1 cellular context compared by ENCODE assay signal in genomic region chr11:60161766-60162165, GRCh38.
TF ChIP-seq lines count a peak whose summit lies in the region.

No MANE protein-coding gene starts in this region.

TF ChIP-seq in GM23338, 12 proteins besides CTCF, POLR2A, EP300 and RAD21 (continued from another document):
- TF ChIP-seq ETS1 (IDR thresholded peaks at IDR 0.05) = no peak
- TF ChIP-seq, protein P1, sequence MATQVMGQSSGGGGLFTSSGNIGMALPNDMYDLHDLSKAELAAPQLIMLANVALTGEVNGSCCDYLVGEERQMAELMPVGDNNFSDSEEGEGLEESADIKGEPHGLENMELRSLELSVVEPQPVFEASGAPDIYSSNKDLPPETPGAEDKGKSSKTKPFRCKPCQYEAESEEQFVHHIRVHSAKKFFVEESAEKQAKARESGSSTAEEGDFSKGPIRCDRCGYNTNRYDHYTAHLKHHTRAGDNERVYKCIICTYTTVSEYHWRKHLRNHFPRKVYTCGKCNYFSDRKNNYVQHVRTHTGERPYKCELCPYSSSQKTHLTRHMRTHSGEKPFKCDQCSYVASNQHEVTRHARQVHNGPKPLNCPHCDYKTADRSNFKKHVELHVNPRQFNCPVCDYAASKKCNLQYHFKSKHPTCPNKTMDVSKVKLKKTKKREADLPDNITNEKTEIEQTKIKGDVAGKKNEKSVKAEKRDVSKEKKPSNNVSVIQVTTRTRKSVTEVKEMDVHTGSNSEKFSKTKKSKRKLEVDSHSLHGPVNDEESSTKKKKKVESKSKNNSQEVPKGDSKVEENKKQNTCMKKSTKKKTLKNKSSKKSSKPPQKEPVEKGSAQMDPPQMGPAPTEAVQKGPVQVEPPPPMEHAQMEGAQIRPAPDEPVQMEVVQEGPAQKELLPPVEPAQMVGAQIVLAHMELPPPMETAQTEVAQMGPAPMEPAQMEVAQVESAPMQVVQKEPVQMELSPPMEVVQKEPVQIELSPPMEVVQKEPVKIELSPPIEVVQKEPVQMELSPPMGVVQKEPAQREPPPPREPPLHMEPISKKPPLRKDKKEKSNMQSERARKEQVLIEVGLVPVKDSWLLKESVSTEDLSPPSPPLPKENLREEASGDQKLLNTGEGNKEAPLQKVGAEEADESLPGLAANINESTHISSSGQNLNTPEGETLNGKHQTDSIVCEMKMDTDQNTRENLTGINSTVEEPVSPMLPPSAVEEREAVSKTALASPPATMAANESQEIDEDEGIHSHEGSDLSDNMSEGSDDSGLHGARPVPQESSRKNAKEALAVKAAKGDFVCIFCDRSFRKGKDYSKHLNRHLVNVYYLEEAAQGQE (IDR thresholded peaks at IDR 0.05; ENCODE audit: unreplicated experiment) = no peak
